10 cellular contexts compared by ENCODE assay signal in the genomic region with DNA sequence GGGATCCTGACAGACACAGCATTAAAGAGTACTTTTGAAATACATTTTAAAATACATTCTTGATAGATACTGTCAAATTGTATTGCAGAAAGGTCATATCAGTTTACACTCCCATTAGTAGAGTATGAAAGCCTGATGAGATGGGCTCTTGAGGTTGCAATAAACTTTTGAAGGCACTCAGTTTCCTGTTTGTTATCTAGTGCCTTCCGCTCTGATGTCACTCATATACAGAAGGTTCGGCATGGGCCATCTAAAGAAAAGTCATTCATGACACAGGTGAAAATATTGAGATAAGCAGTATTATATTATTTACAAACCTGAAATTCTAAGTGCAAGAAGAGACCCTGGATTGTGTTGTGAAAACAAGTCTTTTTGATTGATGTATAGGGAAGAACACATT. TPM values are rescaled to one million over a fixed set of nuclear protein-coding genes. Genes with fewer than 3 reads are reported as not detected.
A peak's percentile ranks its signal among the peaks of the same experiment; 100 is the strongest.
DNase-seq lines count a peak whose midpoint lies in the region; ATAC-seq and TF ChIP-seq lines count a peak whose summit lies in the region.
"Had no signal": no experiment of that assay in that cellular context is flagged by ENCODE, and none has a peak within 500 bp of the region (broad histone marks: within the 10 kb centered on the region; RNA-seq: fewer than 3 reads in every experiment).

No MANE protein-coding gene starts in this region.

- peak; percentile 77 for ATAC-seq in activated CD8-positive, alpha-beta T cell treated with anti-CD3 and anti-CD28 coated beads, Interleukin-2, amount 10 ng/mL, durations not matched to agents 7 days and 5 days
- ATAC-seq: right cardiac atrium had no signal

- peak overlapping the region; percentile 90 to 99 (median 97) for H3K27ac Mint-ChIP-seq in CD4-positive, alpha-beta memory T cell
- H3K27ac Mint-ChIP-seq in activated CD8-positive, alpha-beta T cell treated with anti-CD3 and anti-CD28 coated beads, Interleukin-2, amount 10 ng/mL, durations not matched to agents 7 days and 5 days, result peak overlapping the region; percentile 87

- H3K27ac ChIP-seq in CD4-positive, alpha-beta memory T cell (ENCODE audit: low read depth, low read length), result peak overlapping the region; percentile 83
- H3K27ac ChIP-seq in DOHH2 (ENCODE audit: low read depth, low read length), result no peak overlapping the region
- peak overlapping the region; percentile 55 for H3K27ac ChIP-seq in muscle layer of duodenum (ENCODE audit: low read length)

- H3K4me3 Mint-ChIP-seq in CD4-positive, alpha-beta memory T cell, result peak overlapping the region in 7 of 8 donors; percentile 48 to 75 (median 74)
- peak overlapping the region; percentile 40 for H3K4me3 Mint-ChIP-seq in activated CD8-positive, alpha-beta T cell treated with anti-CD3 and anti-CD28 coated beads, Interleukin-2, amount 10 ng/mL, durations not matched to agents 7 days and 5 days
- H3K4me3 Mint-ChIP-seq: brain had no signal

- POLR2A ChIA-PET in CD4-positive, alpha-beta memory T cell (lab: Charles Lee; ENCODE audit: partially characterized antibody), result interaction anchor here (0.7 to 3.6 kb wide), 11 partner anchors 9 to 524 kb away, joined by 3 to 77 read pairs (median 5); a partner anchor contains a TSS
- POLR2A ChIA-PET in activated CD8-positive, alpha-beta T cell treated with anti-CD3 and anti-CD28 coated beads, Interleukin-2, amount 10 ng/mL, durations not matched to agents 7 days and 5 days (lab: Charles Lee), result interaction anchor here (0.9 to 1.5 kb wide), 4 partner anchors 9 to 218 kb away, joined by 3 to 27 read pairs (median 3); a partner anchor contains a TSS

- no peaks in the 10 kb centered on the region for H3K9me2 ChIP-seq in DOHH2 (replicated peaks; ENCODE audit: control insufficient read depth, low read length)

- no peaks in the 10 kb centered on the region for H3K27me3 Mint-ChIP-seq in CD4-positive, alpha-beta memory T cell
- no peaks in the 10 kb centered on the region for H3K27me3 Mint-ChIP-seq in activated CD8-positive, alpha-beta T cell treated with anti-CD3 and anti-CD28 coated beads, Interleukin-2, amount 10 ng/mL, durations not matched to agents 7 days and 5 days (ENCODE audit: low read depth)

- no peaks in the 10 kb centered on the region for H3K36me3 ChIP-seq in CD4-positive, alpha-beta memory T cell (ENCODE audit: insufficient read depth, low read length)
- H3K36me3 ChIP-seq in DOHH2 (ENCODE audit: control insufficient read depth, low read length) (no peaks in the 10 kb centered on the region), muscle layer of duodenum (ENCODE audit: control insufficient read depth in 1 of 2, insufficient read depth in 2 of 2, low read length in 2 of 2) (no peaks in the 10 kb centered on the region)

- H3K9me3 Mint-ChIP-seq in CD4-positive, alpha-beta memory T cell, result no peaks in the 10 kb centered on the region
- H3K9me3 Mint-ChIP-seq in activated CD8-positive, alpha-beta T cell treated with anti-CD3 and anti-CD28 coated beads, Interleukin-2, amount 10 ng/mL, durations not matched to agents 7 days and 5 days (ENCODE audit: insufficient read depth), result no peaks in the 10 kb centered on the region
- H3K9me3 Mint-ChIP-seq: brain had no signal

- peaks cover 7% of the 10 kb centered on the region; the same call in 1 of the 2 replicates for H3F3A ChIP-seq in DOHH2 (ENCODE audit: control insufficient read depth, insufficient read depth)

- H3K9me3 ChIP-seq in CD4-positive, alpha-beta memory T cell (ENCODE audit: control insufficient read depth in 1 of 2, low read length in 2 of 2), result no peaks in the 10 kb centered on the region
- H3K9me3 ChIP-seq in DOHH2 (ENCODE audit: control insufficient read depth, insufficient read depth, low read length) (no peaks in the 10 kb centered on the region), muscle layer of duodenum (ENCODE audit: control insufficient read depth in 1 of 2, low read length in 2 of 2) (no peaks in the 10 kb centered on the region)

- peaks cover 49 to 76% (median 62%) of the 10 kb centered on the region in 4 donors for H3K4me1 Mint-ChIP-seq in CD4-positive, alpha-beta memory T cell
- peaks cover 65% of the 10 kb centered on the region for H3K4me1 Mint-ChIP-seq in activated CD8-positive, alpha-beta T cell treated with anti-CD3 and anti-CD28 coated beads, Interleukin-2, amount 10 ng/mL, durations not matched to agents 7 days and 5 days (ENCODE audit: low read depth)

- peak overlapping the region in 1 of 2 donors; percentile 10 for H3K4me3 ChIP-seq in CD4-positive, alpha-beta memory T cell (ENCODE audit: low read length in 2 of 2)
- H3K4me3 ChIP-seq in DOHH2 (ENCODE audit: low read length) (no peak overlapping the region), muscle layer of duodenum (ENCODE audit: low read depth in 1 of 2, low read length in 2 of 2) (no peak overlapping the region)

- peak; percentile 70 to 83 (median 78) for DNase-seq in CD4-positive, alpha-beta memory T cell
- DNase-seq in activated CD8-positive, alpha-beta T cell treated with anti-CD3 and anti-CD28 coated beads, Interleukin-2, amount 10 ng/mL, durations not matched to agents 7 days and 5 days, result peak; percentile 58
- DNase-seq in GDM1 (lab: John Stamatoyannopoulos, UW) (no peak), NCI-H82 (lab: John Stamatoyannopoulos, UW) (no peak)
- DNase-seq in NK-92 treated with Interleukin-12 subunit alpha and Interleukin-12 subunit beta, amount 100 ng/mL, for 24 hours (lab: John Stamatoyannopoulos, UW), result no peak
- DNase-seq: GOT3, right cardiac atrium had no signal

- H3K36me3 Mint-ChIP-seq in CD4-positive, alpha-beta memory T cell, result no peaks in the 10 kb centered on the region
- H3K36me3 Mint-ChIP-seq in activated CD8-positive, alpha-beta T cell treated with anti-CD3 and anti-CD28 coated beads, Interleukin-2, amount 10 ng/mL, durations not matched to agents 7 days and 5 days (ENCODE audit: low read depth), result peaks cover 7% of the 10 kb centered on the region
- H3K36me3 Mint-ChIP-seq: brain had no signal

- CTCF ChIA-PET in CD4-positive, alpha-beta memory T cell (lab: Charles Lee; ENCODE audit: partially characterized antibody), result interaction anchor here (0.7 to 2.2 kb wide), 27 partner anchors 8 to 191 kb away, joined by 3 to 29 read pairs (median 4); a partner anchor contains a TSS
- CTCF ChIA-PET in activated CD8-positive, alpha-beta T cell treated with anti-CD3 and anti-CD28 coated beads, Interleukin-2, amount 10 ng/mL, durations not matched to agents 7 days and 5 days (lab: Charles Lee), result interaction anchor here (0.6 to 1.9 kb wide), 19 partner anchors 9 to 218 kb away, joined by 3 to 20 read pairs (median 4); a partner anchor contains a TSS

- TF ChIP-seq CTCF in DOHH2 (IDR thresholded peaks at IDR 0.05; ENCODE audit: low read depth, low read length, poor library complexity, severe bottlenecking), result no peak

- intact Hi-C loops in CD4-positive, alpha-beta memory T cell (cut with micrococcal nuclease), result loop anchor here (1.0 to 5.0 kb wide), 4 partner anchors 9 to 190 kb away; no protein-coding TSS in a partner anchor

- H3K79me2 ChIP-seq in DOHH2 (ENCODE audit: control insufficient read depth, low read length), result no peaks in the 10 kb centered on the region

- H3K4me1 ChIP-seq in CD4-positive, alpha-beta memory T cell (ENCODE audit: insufficient read depth, low read length), result peaks cover 79% of the 10 kb centered on the region
- H3K4me1 ChIP-seq in DOHH2 (ENCODE audit: control insufficient read depth, low read length), result peaks cover 66% of the 10 kb centered on the region
- peaks cover 9 to 18% of the 10 kb centered on the region in 2 donors for H3K4me1 ChIP-seq in muscle layer of duodenum (ENCODE audit: control insufficient read depth in 1 of 2, insufficient read depth in 2 of 2, low read length in 2 of 2)

- H3K4me2 ChIP-seq in DOHH2 (ENCODE audit: low read length), result peak overlapping the region; percentile 11; the same call in 1 of the 2 replicates

- no peaks in the 10 kb centered on the region for H3K27me3 ChIP-seq in CD4-positive, alpha-beta memory T cell (ENCODE audit: insufficient read depth, low read length)
- no peaks in the 10 kb centered on the region for H3K27me3 ChIP-seq in DOHH2 (ENCODE audit: control insufficient read depth, low read length)
- H3K27me3 ChIP-seq in muscle layer of duodenum (ENCODE audit: low read depth, low read length), result no peaks in the 10 kb centered on the region

- H4K20me1 ChIP-seq in DOHH2 (ENCODE audit: control insufficient read depth, insufficient read depth, low read depth, low read length), result no peaks in the 10 kb centered on the region

RNA-seq across cellular contexts. Expression of a gene that starts 36.5 kb away (rescaled TPM):
- 10 to 100 TPM; 63.1 to 69.4 TPM for total RNA-seq in CD4-positive, alpha-beta memory T cell
- 10 to 100 TPM in 1 of 2 donors, 1 to 10 TPM in 1; 8.4 to 21.3 TPM for polyA plus RNA-seq in CD4-positive, alpha-beta memory T cell
- 10 to 100 TPM; 40.1 to 45.0 TPM for total RNA-seq in activated CD8-positive, alpha-beta T cell treated with anti-CD3 and anti-CD28 coated beads, Interleukin-2, amount 10 ng/mL, durations not matched to agents 7 days and 5 days

RNA-seq across cellular contexts. Expression of a gene that starts 40.7 kb away (rescaled TPM):
- total RNA-seq in CD4-positive, alpha-beta memory T cell, result 10 to 100 TPM; 84.7 to 95.8 TPM
- polyA plus RNA-seq in CD4-positive, alpha-beta memory T cell, result 100 to 1,000 TPM; 247 to 265 TPM
- 100 to 1,000 TPM; 163 to 168 TPM for total RNA-seq in activated CD8-positive, alpha-beta T cell treated with anti-CD3 and anti-CD28 coated beads, Interleukin-2, amount 10 ng/mL, durations not matched to agents 7 days and 5 days

Comparison
In these comparisons a context has a peak if more than half of its experiments do, and no peak if none do; other contexts are left out.
1. DNase-seq: peak in CD4-positive, alpha-beta memory T cell (5 of 5) and activated CD8-positive, alpha-beta T cell treated with anti-CD3 and anti-CD28 coated beads, Interleukin-2, amount 10 ng/mL, durations not matched to agents 7 days and 5 days (single experiment); none in GDM1 (single experiment), NCI-H82 (single experiment) and NK-92 treated with Interleukin-12 subunit alpha and Interleukin-12 subunit beta, amount 100 ng/mL, for 24 hours (single experiment).